In the genomic region with DNA sequence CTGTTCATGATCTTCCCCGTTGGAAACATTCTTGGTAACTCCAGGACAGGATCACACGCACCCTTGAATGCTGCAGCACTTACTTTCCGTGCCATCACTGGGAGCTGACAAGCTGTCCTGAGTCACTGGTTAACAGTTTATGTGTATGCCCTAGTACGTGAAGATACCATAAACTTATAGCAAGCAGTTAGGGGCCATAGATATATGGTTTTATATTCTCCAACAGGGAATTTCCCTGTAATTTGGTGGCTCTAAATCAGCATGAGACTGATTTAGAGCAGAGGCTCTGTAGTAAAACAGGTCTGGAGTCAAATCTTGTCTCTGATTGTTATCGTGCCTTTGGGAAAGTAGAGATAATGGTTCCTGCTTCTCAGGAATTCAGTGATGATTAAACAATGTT, we compare ENCODE assay signal across 17 cellular contexts.
"Had no signal": no experiment of that assay in that cellular context is flagged by ENCODE, and none has a peak within 500 bp of the region (broad histone marks: within the 10 kb centered on the region; RNA-seq: fewer than 3 reads in every experiment).

No MANE protein-coding gene starts in this region.

- H3K36me3 ChIP-seq: ascending aorta, gastroesophageal sphincter, heart left ventricle, vagina had no signal

- DNase-seq: activated CD4-positive, alpha-beta T cell treated with anti-CD3 and anti-CD28 coated beads, Interleukin-2, amount 50 U/mL, for 48 hours; activated gamma-delta T cell; erythroblast; heart left ventricle; kidney glomerular epithelial cell; occipital lobe; retina; stimulated activated CD4-positive, alpha-beta T cell treated with anti-CD3 and anti-CD28 coated beads, Interleukin-12 subunit alpha, Interleukin-12 subunit beta, amount 100 ng/mL, for 4 hours; stimulated activated CD4-positive, alpha-beta T cell treated with anti-CD3 and anti-CD28 coated beads, Interleukin-1b, Interleukin-23, amount 100 ng/mL, for 48 hours; stimulated activated CD8-positive, alpha-beta memory T cell treated with anti-CD3 and anti-CD28 coated beads, Interleukin-4, amount 100 ng/mL, for 48 hours; stimulated activated naive CD4-positive, alpha-beta T cell had no signal

- H3K9me3 Mint-ChIP-seq: activated naive CD4-positive, alpha-beta T cell treated with anti-CD3 and anti-CD28 coated beads, Interleukin-2, amount 50 U/mL, for 24 hours; memory B cell had no signal

- H3K9me3 ChIP-seq: ascending aorta, gastroesophageal sphincter, heart left ventricle, vagina had no signal

- H3K27ac Mint-ChIP-seq: activated naive CD4-positive, alpha-beta T cell treated with anti-CD3 and anti-CD28 coated beads, Interleukin-2, amount 50 U/mL, for 24 hours; memory B cell had no signal

- H3K27me3 ChIP-seq: ascending aorta, vagina had no signal

- H3K4me3 Mint-ChIP-seq: activated naive CD4-positive, alpha-beta T cell treated with anti-CD3 and anti-CD28 coated beads, Interleukin-2, amount 50 U/mL, for 24 hours; memory B cell had no signal

- H3K4me3 ChIP-seq: ascending aorta, coronary artery, gastroesophageal sphincter, heart left ventricle, vagina had no signal

- H3K4me1 Mint-ChIP-seq: activated naive CD4-positive, alpha-beta T cell treated with anti-CD3 and anti-CD28 coated beads, Interleukin-2, amount 50 U/mL, for 24 hours; memory B cell had no signal

- H3K27ac ChIP-seq: ascending aorta, coronary artery, gastroesophageal sphincter, heart left ventricle, vagina had no signal

- H3K36me3 Mint-ChIP-seq: activated naive CD4-positive, alpha-beta T cell treated with anti-CD3 and anti-CD28 coated beads, Interleukin-2, amount 50 U/mL, for 24 hours; memory B cell had no signal
